In the genomic region with DNA sequence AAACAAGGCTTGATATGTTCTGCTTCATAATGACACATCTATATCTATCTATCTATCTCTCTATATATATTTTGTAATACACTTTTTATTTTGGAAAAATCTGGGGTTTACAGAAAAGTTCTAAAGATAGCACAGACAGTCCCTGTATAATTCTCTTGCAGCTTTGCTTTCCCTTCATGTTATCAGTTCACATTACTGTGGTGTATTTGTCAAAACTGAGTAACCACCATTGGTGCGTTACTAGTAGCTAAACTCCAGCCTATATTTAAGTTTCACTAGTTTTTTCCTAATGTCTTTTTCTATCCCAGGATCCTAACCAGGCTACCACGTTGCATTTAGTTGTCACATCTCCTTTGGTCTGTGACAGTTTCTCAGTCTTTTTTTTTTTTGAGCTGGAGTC, we compare ENCODE assay signal across 22 cellular contexts.
"Had no signal": no experiment of that assay in that cellular context is flagged by ENCODE, and none has a peak within 500 bp of the region (broad histone marks: within the 10 kb centered on the region; RNA-seq: fewer than 3 reads in every experiment).

No MANE protein-coding gene starts in this region.

- H3K36me3 ChIP-seq: Peyer's patch, SJCRH30 had no signal

- H3K27me3 ChIP-seq: Peyer's patch, SJCRH30 had no signal

- H3K9ac ChIP-seq: KMS-11 had no signal

- DNase-seq: Kasumi-1; NCI-H1092 treated with DMSO at 0.1 percent for 48 hours; NCI-H1436; NCI-H187; NCI-H2029; NCI-H2081 treated with DMSO at 0.1 percent for 48 hours; NCI-H2171; NCI-H226; NCI-H446; NCI-H510A; NCI-H524 treated with DMSO at 0.1 percent for 48 hours; NCI-H69; NCI-H774; NK-92 treated with Interleukin-12 subunit alpha and Interleukin-12 subunit beta, amount 100 ng/mL, for 24 hours; Peyer's patch; SHP77 treated with DMSO at 0.1 percent for 48 hours; SJCRH30 had no signal

- H3K9me3 ChIP-seq: Peyer's patch, SJCRH30 had no signal

- ATAC-seq: HepG2, K562, PC-3, Right ventricle myocardium inferior had no signal

- H3K27ac ChIP-seq: KMS-11, Peyer's patch, SJCRH30 had no signal

- H3K4me3 ChIP-seq: K562, Peyer's patch, SJCRH30 had no signal

- H3K4me2 ChIP-seq: KMS-11 had no signal

- H3K4me1 ChIP-seq: Peyer's patch, SJCRH30 had no signal
